ENCODE assay signal across 1 cellular context in the genomic region with DNA sequence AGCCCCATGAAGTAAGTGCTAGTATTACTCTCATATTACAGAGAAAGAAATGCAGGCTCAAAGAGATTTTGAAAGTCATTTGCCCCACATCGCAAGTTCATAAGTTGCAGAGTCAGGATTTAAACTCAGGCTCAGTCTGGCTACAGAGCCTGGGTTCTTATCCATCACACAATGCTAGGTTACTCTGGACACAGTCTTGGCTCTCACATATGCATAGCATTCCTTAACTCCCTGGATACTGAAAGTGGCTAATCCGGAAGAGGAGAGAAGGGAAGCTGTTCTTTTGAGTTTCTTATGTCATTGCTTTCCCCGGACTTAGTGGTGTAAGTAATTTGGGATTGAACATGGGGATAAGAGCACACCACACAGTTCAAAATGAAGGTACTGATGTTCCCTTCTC.
TF ChIP-seq lines count a peak whose summit lies in the region.

No MANE protein-coding gene starts in this region.

TF ChIP-seq in WTC11, 78 proteins besides CTCF, POLR2A, EP300 and RAD21 (continued from another document):
- TF ChIP-seq FOXJ3 (CRISPR knock-in tag; IDR thresholded peaks at IDR 0.05; ENCODE audit: borderline replicate concordance) (no peak), ZNF671 (CRISPR knock-in tag; IDR thresholded peaks at IDR 0.05) (no peak), RELA (CRISPR knock-in tag; IDR thresholded peaks at IDR 0.05; ENCODE audit: borderline replicate concordance) (no peak), TP53 (CRISPR knock-in tag; IDR thresholded peaks at IDR 0.05) (no peak)
